In the genomic region with DNA sequence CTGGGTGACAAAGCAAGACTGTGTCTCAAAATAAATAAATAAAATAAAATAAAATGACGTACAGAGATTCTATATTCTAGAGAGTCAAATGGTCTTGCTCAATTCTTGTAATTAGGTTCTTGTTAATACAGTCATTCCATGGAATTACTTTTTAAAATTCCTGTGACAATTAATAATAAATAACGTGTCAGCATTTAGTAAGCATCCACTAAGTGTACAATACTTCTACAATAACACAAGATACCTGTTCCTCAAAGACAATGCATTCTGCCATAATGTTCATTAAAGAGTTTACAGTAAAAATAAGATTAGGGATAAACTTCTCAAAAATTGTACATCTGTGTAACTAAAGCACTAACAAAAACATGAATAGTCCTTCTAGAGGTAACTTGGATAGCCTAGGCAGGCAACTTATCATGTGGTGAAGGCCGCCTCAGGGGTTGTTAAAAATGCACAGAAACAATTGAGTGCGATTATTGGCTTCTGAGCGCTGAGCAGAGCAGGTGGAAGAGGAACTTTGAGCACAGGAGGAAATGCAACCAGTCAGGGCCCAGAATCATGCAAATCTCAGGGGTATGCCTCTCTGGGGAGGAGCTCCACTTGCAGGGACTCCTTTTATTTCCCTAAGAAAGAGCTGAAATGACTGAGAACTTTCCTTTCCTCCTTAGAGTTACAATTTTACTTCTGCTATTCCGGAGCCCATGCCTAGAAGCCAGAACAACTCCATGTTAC, we compare ENCODE assay signal across 10 cellular contexts. TPM values are rescaled to one million over a fixed set of nuclear protein-coding genes. Genes with fewer than 3 reads are reported as not detected.
A peak's percentile ranks its signal among the peaks of the same experiment; 100 is the strongest.
DNase-seq lines count a peak whose midpoint lies in the region; ATAC-seq and FAIRE-seq lines count a peak whose summit lies in the region.
"Had no signal": no experiment of that assay in that cellular context is flagged by ENCODE, and none has a peak within 500 bp of the region (broad histone marks: within the 10 kb centered on the region; RNA-seq: fewer than 3 reads in every experiment).

No MANE protein-coding gene starts in this region.

- H3K9me3 Mint-ChIP-seq in activated naive CD4-positive, alpha-beta T cell treated with anti-CD3 and anti-CD28 coated beads for 36 hours, result no peaks in the 10 kb centered on the region

- peaks cover 1% of the 10 kb centered on the region for H3K4me1 Mint-ChIP-seq in activated naive CD4-positive, alpha-beta T cell treated with anti-CD3 and anti-CD28 coated beads for 36 hours (ENCODE audit: low read depth)

- CTCF ChIA-PET in activated naive CD4-positive, alpha-beta T cell treated with anti-CD3 and anti-CD28 coated beads for 36 hours (lab: Charles Lee), result interaction anchor here (1.0 kb wide), 1 partner anchor 221 kb away, joined by 3 read pairs; no protein-coding TSS in a partner anchor

- H3K4me3 Mint-ChIP-seq in activated naive CD4-positive, alpha-beta T cell treated with anti-CD3 and anti-CD28 coated beads for 36 hours, result no peak overlapping the region

- DNase-seq in left kidney (ENCODE audit: low read depth, low spot score) (peak; percentile 27), islet precursor cell (no peak), DMS153 (lab: John Stamatoyannopoulos, UW) (no peak), RCC 7860 (ENCODE audit: low spot score) (no peak)
- DNase-seq in activated naive CD4-positive, alpha-beta T cell treated with anti-CD3 and anti-CD28 coated beads for 36 hours, result no peak
- DNase-seq: effector CD4-positive, alpha-beta T cell; NCI-H69 had no signal

- H3K27me3 Mint-ChIP-seq in activated naive CD4-positive, alpha-beta T cell treated with anti-CD3 and anti-CD28 coated beads for 36 hours (ENCODE audit: low read depth), result no peaks in the 10 kb centered on the region

- FAIRE-seq in RCC 7860 (lab: Jason Lieb, UNC), result no peak

- H3K36me3 Mint-ChIP-seq in activated naive CD4-positive, alpha-beta T cell treated with anti-CD3 and anti-CD28 coated beads for 36 hours (ENCODE audit: low read depth), result peaks cover 20% of the 10 kb centered on the region

- ATAC-seq in GM18858 (IDR thresholded peaks at IDR 0.05; ENCODE audit: unreplicated experiment), result peak; percentile 93
- peak; percentile 99 for ATAC-seq in GM21723 (IDR thresholded peaks at IDR 0.05; ENCODE audit: unreplicated experiment)
- peak; percentile 94 for ATAC-seq in HG03520 (IDR thresholded peaks at IDR 0.05; ENCODE audit: unreplicated experiment)

- intact Hi-C loops in activated naive CD4-positive, alpha-beta T cell treated with anti-CD3 and anti-CD28 coated beads for 36 hours (cut with micrococcal nuclease), result no loop called here

- no peak overlapping the region for H3K27ac Mint-ChIP-seq in activated naive CD4-positive, alpha-beta T cell treated with anti-CD3 and anti-CD28 coated beads for 36 hours

RNA-seq across cellular contexts. Expression of a gene that starts 37.1 kb away (rescaled TPM):
- 10 to 100 TPM; 19.6 to 21.6 TPM for total RNA-seq in activated naive CD4-positive, alpha-beta T cell treated with anti-CD3 and anti-CD28 coated beads for 36 hours

RNA-seq across cellular contexts. Expression of a gene that starts 37.2 kb away (rescaled TPM):
- total RNA-seq in activated naive CD4-positive, alpha-beta T cell treated with anti-CD3 and anti-CD28 coated beads for 36 hours, result 1 to 10 TPM; 5.5 to 6.0 TPM
